In the genomic region with DNA sequence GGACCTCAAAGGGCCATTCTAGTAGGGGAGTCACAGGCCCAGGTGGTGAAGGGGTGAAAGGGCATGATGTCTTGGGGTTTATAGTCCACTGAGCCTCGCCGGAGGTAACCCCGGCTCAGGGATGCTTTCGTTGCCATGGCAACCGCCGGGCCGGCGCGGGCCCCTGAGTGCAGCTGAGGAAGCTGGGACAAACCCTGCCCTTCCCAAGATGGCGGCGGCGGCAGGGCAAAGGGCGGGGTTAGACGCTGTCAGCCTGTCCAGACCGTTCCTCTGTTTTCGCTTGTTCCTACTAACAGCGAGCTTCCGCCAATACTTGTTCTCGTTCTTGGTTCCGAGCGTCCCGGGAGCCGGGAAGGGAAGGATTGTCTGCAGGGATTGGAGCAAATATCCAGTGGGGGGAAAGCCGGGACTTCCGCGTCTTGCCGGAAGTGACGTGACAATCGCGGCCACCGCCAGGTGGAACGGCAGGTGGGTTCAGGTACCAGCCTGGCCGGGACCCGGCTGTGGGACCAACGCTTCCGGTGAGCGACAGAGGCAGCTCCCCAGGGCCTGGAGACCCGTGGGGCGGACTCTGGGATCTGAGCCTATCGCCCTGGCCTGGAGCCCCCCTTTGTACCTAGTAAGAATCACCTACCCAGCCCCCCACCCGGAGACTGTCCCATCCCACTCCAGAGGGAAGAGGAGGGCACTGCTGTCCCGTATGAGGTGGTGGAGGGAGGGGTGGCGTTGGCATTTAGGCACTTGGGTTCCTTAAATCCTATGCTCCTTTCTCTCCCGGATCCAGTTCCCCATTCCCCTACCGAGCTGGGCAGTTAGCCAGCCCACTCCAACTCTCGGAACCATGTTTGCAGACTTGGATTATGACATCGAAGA, we compare ENCODE assay signal across 8 cellular contexts.
A peak's percentile ranks its signal among the peaks of the same experiment; 100 is the strongest.
DNase-seq lines count a peak whose midpoint lies in the region; ATAC-seq and TF ChIP-seq lines count a peak whose summit lies in the region.

A gene (plus strand): TSS at position 436 of the 873 bp plus-strand sequence. CDS start 406 bp downstream, at position 842.

- DNase-seq in DMS79 treated with DMSO at 0.1 percent for 48 hours (lab: John Stamatoyannopoulos, UW) (peak; percentile 89), HL-60 (ENCODE audit: low read depth in 1 of 2, low spot score in 1 of 2) (peak; percentile 73 to 83), NOMO-1 (lab: John Stamatoyannopoulos, UW; ENCODE audit: unreplicated experiment in 2 of 2) (peak; percentile 69 to 73), medulla oblongata (ENCODE audit: extremely low spot score) (peak; percentile 97)
- peak; percentile 44 for DNase-seq in activated CD8-positive, alpha-beta memory T cell treated with anti-CD3 and anti-CD28 coated beads, Interleukin-2, amount 50 U/mL, for 1 hour (ENCODE audit: extremely low read depth)
- peak; percentile 63 to 68 (median 66) for DNase-seq in stimulated activated CD4-positive, alpha-beta T cell treated with anti-CD3 and anti-CD28 coated beads, TNF-alpha, amount 100 ng/mL, for 4 hours (ENCODE audit: low read depth in 3 of 3)

- H3K36me3 ChIP-seq in endocrine pancreas (ENCODE audit: control insufficient read depth, insufficient read depth, low read length), result no peaks in the 10 kb centered on the region

- peak within 1 kb of the TSS; percentile 79 for H3K27ac ChIP-seq in HL-60 (replicated peaks)

- H3K4me3 ChIP-seq in HL-60 (replicated peaks; ENCODE audit: insufficient read depth, low read length), result peak within 1 kb of the TSS; percentile 68
- H3K4me3 ChIP-seq in endocrine pancreas (ENCODE audit: control insufficient read depth, insufficient read depth, low read length), result peak within 1 kb of the TSS; percentile 79

- peaks cover 6% of the 10 kb centered on the region for H3K4me1 ChIP-seq in endocrine pancreas (ENCODE audit: control insufficient read depth, insufficient read depth, low read length)

- H3K27me3 ChIP-seq in HL-60 (ENCODE audit: insufficient read depth, poor library complexity, severe bottlenecking) (no peaks in the 10 kb centered on the region), endocrine pancreas (ENCODE audit: control insufficient read depth, insufficient read depth, low read length) (no peaks in the 10 kb centered on the region)

- no peaks in the 10 kb centered on the region for H3K9me3 ChIP-seq in endocrine pancreas (ENCODE audit: control insufficient read depth, low read length)

- ATAC-seq in GM19328 (IDR thresholded peaks at IDR 0.05; ENCODE audit: unreplicated experiment), result no peak

- H3K9ac ChIP-seq in endocrine pancreas (ENCODE audit: control insufficient read depth, insufficient read depth, low read length), result peak within 1 kb of the TSS; percentile 93

- no peak for TF ChIP-seq CTCF in HL-60 (IDR thresholded peaks at IDR 0.05; ENCODE audit: insufficient read depth, low read length)

Comparison
In these comparisons a context has a peak if more than half of its experiments do, and no peak if none do; other contexts are left out.
1. DNase-seq: peak in every context shown above with its lines; median percentile 97 in medulla oblongata; 89 in DMS79 treated with DMSO at 0.1 percent for 48 hours; 78 in HL-60; 71 in NOMO-1; 66 in stimulated activated CD4-positive, alpha-beta T cell treated with anti-CD3 and anti-CD28 coated beads, TNF-alpha, amount 100 ng/mL, for 4 hours; 44 in activated CD8-positive, alpha-beta memory T cell treated with anti-CD3 and anti-CD28 coated beads, Interleukin-2, amount 50 U/mL, for 1 hour.